ENCODE assay signal across 21 cellular contexts in genomic region chr6:165793287-165793825, GRCh38.
"Had no signal": no experiment of that assay in that cellular context is flagged by ENCODE, and none has a peak within 500 bp of the region (broad histone marks: within the 10 kb centered on the region; RNA-seq: fewer than 3 reads in every experiment).

No MANE protein-coding gene starts in this region.

- H3K4me3 ChIP-seq: colonic mucosa, coronary artery, dorsolateral prefrontal cortex, esophagus squamous epithelium, gastrocnemius medialis, gastroesophageal sphincter, heart left ventricle, heart right ventricle had no signal

- H3K36me3 ChIP-seq: colonic mucosa, esophagus squamous epithelium, gastrocnemius medialis, gastroesophageal sphincter, heart left ventricle, heart right ventricle had no signal

- H3K27me3 ChIP-seq: colonic mucosa, esophagus squamous epithelium, foreskin keratinocyte, gastrocnemius medialis, gastroesophageal sphincter, heart left ventricle, heart right ventricle had no signal

- H3K27ac ChIP-seq: colonic mucosa, coronary artery, dorsolateral prefrontal cortex, epithelial cell of prostate, esophagus squamous epithelium, foreskin keratinocyte, gastrocnemius medialis, gastroesophageal sphincter, heart left ventricle, heart right ventricle had no signal

- H3K4me1 ChIP-seq: colonic mucosa, esophagus squamous epithelium, foreskin keratinocyte, gastrocnemius medialis, gastroesophageal sphincter, heart left ventricle had no signal

- ATAC-seq: effector memory CD8-positive, alpha-beta T cell; foreskin keratinocyte; gastrocnemius medialis; gastroesophageal sphincter; heart right ventricle had no signal

- DNase-seq: colonic mucosa; cortex of kidney; dermis blood vessel endothelial cell; dorsolateral prefrontal cortex; effector CD4-positive, alpha-beta T cell; effector CD8-positive, alpha-beta T cell; effector memory CD4-positive, alpha-beta T cell; effector memory CD8-positive, alpha-beta T cell; endodermal cell; erythroblast; esophagus squamous epithelium; foreskin fibroblast; foreskin keratinocyte; foreskin melanocyte; gastrocnemius medialis; glutamatergic neuron; heart left ventricle; heart right ventricle had no signal

- H3K9me3 ChIP-seq: colonic mucosa, esophagus squamous epithelium, gastrocnemius medialis, gastroesophageal sphincter, heart left ventricle, heart right ventricle had no signal
